9 cellular contexts compared by ENCODE assay signal in genomic region chr1:225881081-225882007, GRCh38. TPM values are rescaled to one million over a fixed set of nuclear protein-coding genes. Genes with fewer than 3 reads are reported as not detected.
A peak's percentile ranks its signal among the peaks of the same experiment; 100 is the strongest.
DNase-seq lines count a peak whose midpoint lies in the region; ATAC-seq and TF ChIP-seq lines count a peak whose summit lies in the region.
"Had no signal": no experiment of that assay in that cellular context is flagged by ENCODE, and none has a peak within 500 bp of the region (broad histone marks: within the 10 kb centered on the region; RNA-seq: fewer than 3 reads in every experiment).

No MANE protein-coding gene starts in this region.

- ATAC-seq in GM19023 (IDR thresholded peaks at IDR 0.05; ENCODE audit: unreplicated experiment) = peak; percentile 17
- peak; percentile 33 to 34 for ATAC-seq in naive thymus-derived CD8-positive, alpha-beta T cell

- TF ChIP-seq CTCF in KMS-11 (conservative IDR thresholded peaks at IDR 0.05; ENCODE audit: low read depth, low read length) = no peak

- H2AFZ ChIP-seq in KMS-11 (ENCODE audit: low read depth) = peak overlapping the region; percentile 98

- peaks cover 30 to 58% (median 56%) of the 10 kb centered on the region in 4 donors for H3K4me1 Mint-ChIP-seq in naive thymus-derived CD8-positive, alpha-beta T cell

- peak overlapping the region; percentile 77 for H3K9ac ChIP-seq in KMS-11

- no peaks in the 10 kb centered on the region for H3K27me3 ChIP-seq in KMS-11 (ENCODE audit: insufficient read depth, low read depth)

- peak overlapping the region; percentile 87 to 99 (median 94) for H3K4me3 Mint-ChIP-seq in naive thymus-derived CD8-positive, alpha-beta T cell

- H3K4me1 ChIP-seq in KMS-11 (ENCODE audit: low read depth, poor library complexity, severe bottlenecking) (peaks cover 59% of the 10 kb centered on the region), urinary bladder (ENCODE audit: insufficient read depth) (no peaks in the 10 kb centered on the region)

- H3K79me2 ChIP-seq in KMS-11 (ENCODE audit: insufficient read depth, low read depth) = peaks cover 30% of the 10 kb centered on the region; the same call in 1 of the 2 replicates

- H3K4me3 ChIP-seq in KMS-11 (IDR thresholded peaks at IDR 0.05; ENCODE audit: insufficient read depth, low read depth, low read length) (peak overlapping the region; percentile 92), urinary bladder (ENCODE audit: low read depth, low read length) (peak overlapping the region; percentile 92)

- H3K27ac Mint-ChIP-seq in naive thymus-derived CD8-positive, alpha-beta T cell = peak overlapping the region; percentile 70 to 98 (median 94)

- POLR2A ChIA-PET in naive thymus-derived CD8-positive, alpha-beta T cell (lab: Charles Lee) = interaction anchor here (0.9 to 19.1 kb wide), 30 partner anchors 10 to 453 kb away, joined by 3 to 526 read pairs (median 8); partner anchors contain the start of genes EPHX1, H3-3A, LBR and LEFTY1

- H3K27ac ChIP-seq in KMS-11 (peak overlapping the region; percentile 82), urinary bladder (ENCODE audit: low read depth) (peak overlapping the region; percentile 83)

- WGBS in urinary bladder = 12% methylated on average over 28 of the region's 28 CpGs

- H3K9me3 Mint-ChIP-seq in naive thymus-derived CD8-positive, alpha-beta T cell = no peaks in the 10 kb centered on the region

- H3K36me3 ChIP-seq in KMS-11 (ENCODE audit: insufficient read depth) = no peaks in the 10 kb centered on the region
- H3K36me3 ChIP-seq in urinary bladder (ENCODE audit: insufficient read depth) = no peaks in the 10 kb centered on the region

- peaks cover 0 to 30% (median 5%) of the 10 kb centered on the region in 3 donors for H3K36me3 Mint-ChIP-seq in naive thymus-derived CD8-positive, alpha-beta T cell

- peak overlapping the region; percentile 90 for H3K4me2 ChIP-seq in KMS-11

- H4K20me1 ChIP-seq in KMS-11 (ENCODE audit: insufficient read depth) = no peaks in the 10 kb centered on the region

- H3K27me3 Mint-ChIP-seq in naive thymus-derived CD8-positive, alpha-beta T cell = no peaks in the 10 kb centered on the region

- DNase-seq in activated T-cell treated with anti-CD3 and anti-CD28 coated beads for 24 hours (ENCODE audit: low read depth) (peak; percentile 23), fibroblast of gingiva (ENCODE audit: low read depth) (peak; percentile 47), inferior parietal cortex (ENCODE audit: extremely low spot score) (no peak), Ammon's horn (ENCODE audit: low spot score) (no peak)
- peak in 8 of 10 donors; percentile 26 to 71 (median 46) for DNase-seq in naive thymus-derived CD8-positive, alpha-beta T cell

RNA-seq across cellular contexts. Expression of gene TMEM63A, which starts 0.8 kb away (rescaled TPM):
- total RNA-seq in naive thymus-derived CD8-positive, alpha-beta T cell = 100 to 1,000 TPM; 427 to 436 TPM
- 10 to 100 TPM; 34.4 to 53.5 (median 45.1) TPM for polyA plus RNA-seq in naive thymus-derived CD8-positive, alpha-beta T cell
- total RNA-seq in urinary bladder = 53.7 TPM
- polyA plus RNA-seq in urinary bladder = 28.1 TPM

RNA-seq across cellular contexts. Expression of gene LEFTY1, which starts 7.6 kb away (rescaled TPM):
- total RNA-seq in naive thymus-derived CD8-positive, alpha-beta T cell = not detected
- polyA plus RNA-seq in naive thymus-derived CD8-positive, alpha-beta T cell = under 1 TPM in 1 of 3 donors, not detected in 2; 0.22 TPM
- total RNA-seq in urinary bladder = 0.79 TPM
- polyA plus RNA-seq in urinary bladder = 0.35 TPM
- total RNA-seq: dermis microvascular lymphatic vessel endothelial cell had no signal

RNA-seq across cellular contexts. Expression of gene PYCR2, which starts 42.7 kb away (rescaled TPM):
- total RNA-seq in naive thymus-derived CD8-positive, alpha-beta T cell = 100 to 1,000 TPM; 132 to 153 TPM
- polyA plus RNA-seq in naive thymus-derived CD8-positive, alpha-beta T cell = 100 to 1,000 TPM in 2 of 3 donors, 10 to 100 TPM in 1; 75.0 to 152 (median 121) TPM
- 19.5 TPM for total RNA-seq in urinary bladder
- polyA plus RNA-seq in urinary bladder = 100 TPM

RNA-seq across cellular contexts. Expression of gene LEFTY2, which starts 59.7 kb away (rescaled TPM):
- total RNA-seq in naive thymus-derived CD8-positive, alpha-beta T cell = not detected
- under 1 TPM; 0.19 to 0.75 (median 0.64) TPM for polyA plus RNA-seq in naive thymus-derived CD8-positive, alpha-beta T cell
- total RNA-seq in urinary bladder = 3.9 TPM
- polyA plus RNA-seq in urinary bladder = 0.34 TPM
- total RNA-seq: dermis microvascular lymphatic vessel endothelial cell had no signal

Comparison
In these comparisons a context has a peak if more than half of its experiments do, and no peak if none do; other contexts are left out.
1. DNase-seq: peak in activated T-cell treated with anti-CD3 and anti-CD28 coated beads for 24 hours (single experiment), fibroblast of gingiva (single experiment) and naive thymus-derived CD8-positive, alpha-beta T cell (8 of 10); none in inferior parietal cortex (single experiment) and Ammon's horn (single experiment).